8 cellular contexts compared by ENCODE assay signal in genomic region chr1:77218477-77219165, GRCh38. TPM values are rescaled to one million over a fixed set of nuclear protein-coding genes. Genes with fewer than 3 reads are reported as not detected.
DNase-seq lines count a peak whose midpoint lies in the region; ATAC-seq, FAIRE-seq and TF ChIP-seq lines count a peak whose summit lies in the region.

No MANE protein-coding gene starts in this region.

- H3K36me3 ChIP-seq in KOPT-K1 (ENCODE audit: insufficient read depth, low read length), result peaks cover 5% of the 10 kb centered on the region; the same call in 1 of the 2 replicates
- H3K36me3 ChIP-seq in iPS-18a (ENCODE audit: control insufficient read depth, low read depth, low read length), result no peaks in the 10 kb centered on the region
- no peaks in the 10 kb centered on the region for H3K36me3 ChIP-seq in small intestine (ENCODE audit: control insufficient read depth in 2 of 2, insufficient read depth in 2 of 2, low read length in 2 of 2)

- WGBS in small intestine, 3 donors, result 3 to 8% (median 5%) methylated on average over 12 of the region's 12 CpGs

- H3K27me3 ChIP-seq in iPS-18a (ENCODE audit: control insufficient read depth, insufficient read depth, low read length) (no peaks in the 10 kb centered on the region), small intestine (ENCODE audit: control insufficient read depth in 2 of 2, insufficient read depth in 2 of 2, low read length in 2 of 2) (no peaks in the 10 kb centered on the region)

- H3K4me3 ChIP-seq in GM12865 (ENCODE audit: low read depth, low read length), result peak overlapping the region; percentile 97
- peak overlapping the region; percentile 92 for H3K4me3 ChIP-seq in iPS-18a (ENCODE audit: low read length)
- peak overlapping the region; percentile 87 to 98 for H3K4me3 ChIP-seq in small intestine (ENCODE audit: low read depth in 1 of 2, low read length in 2 of 2)

- H3K4me3 Mint-ChIP-seq in activated naive CD8-positive, alpha-beta T cell treated with anti-CD3 and anti-CD28 coated beads, Interleukin-2, amount 50 U/mL, for 24 hours, result peak overlapping the region; percentile 93

- no peaks in the 10 kb centered on the region for H3K27me3 Mint-ChIP-seq in activated naive CD8-positive, alpha-beta T cell treated with anti-CD3 and anti-CD28 coated beads, Interleukin-2, amount 50 U/mL, for 24 hours

- peaks cover 17% of the 10 kb centered on the region for H3K36me3 Mint-ChIP-seq in activated naive CD8-positive, alpha-beta T cell treated with anti-CD3 and anti-CD28 coated beads, Interleukin-2, amount 50 U/mL, for 24 hours (ENCODE audit: low read depth)

- peaks cover 44% of the 10 kb centered on the region for H3K4me1 Mint-ChIP-seq in activated naive CD8-positive, alpha-beta T cell treated with anti-CD3 and anti-CD28 coated beads, Interleukin-2, amount 50 U/mL, for 24 hours

- peaks cover 5% of the 10 kb centered on the region for H3K9me3 ChIP-seq in KOPT-K1 (ENCODE audit: insufficient read depth, low read length, poor library complexity, severe bottlenecking)
- H3K9me3 ChIP-seq in iPS-18a (ENCODE audit: control insufficient read depth, low read depth, low read length), result no peaks in the 10 kb centered on the region
- no peaks in the 10 kb centered on the region for H3K9me3 ChIP-seq in small intestine (ENCODE audit: control insufficient read depth, low read depth)

- H3K27ac ChIP-seq in KOPT-K1 (ENCODE audit: low read depth, low read length, poor library complexity, severe bottlenecking) (peak overlapping the region; percentile 75), iPS-18a (ENCODE audit: low read length) (no peak overlapping the region), small intestine (ENCODE audit: low read depth in 1 of 2, low read length in 1 of 2) (peak overlapping the region; percentile 87 to 96)

- DNase-seq in GM12865 (ENCODE audit: low read depth), result no peak
- DNase-seq in activated naive CD8-positive, alpha-beta T cell treated with anti-CD3 and anti-CD28 coated beads, Interleukin-2, amount 50 U/mL, for 24 hours, result no peak
- DNase-seq in small intestine, result peak; percentile 3
- no peak for DNase-seq in D721Med (ENCODE audit: insufficient read length, low spot score)
- DNase-seq in NCI-H2171 (lab: John Stamatoyannopoulos, UW), result no peak

- no peak for FAIRE-seq in small intestine (lab: Jason Lieb, UNC)
- no peak for FAIRE-seq in D721Med (lab: Jason Lieb, UNC)

- no peaks in the 10 kb centered on the region for H3K9me3 Mint-ChIP-seq in activated naive CD8-positive, alpha-beta T cell treated with anti-CD3 and anti-CD28 coated beads, Interleukin-2, amount 50 U/mL, for 24 hours

- ATAC-seq in GM21786 (IDR thresholded peaks at IDR 0.05; ENCODE audit: unreplicated experiment), result peak; percentile 23
- ATAC-seq in activated naive CD8-positive, alpha-beta T cell treated with anti-CD3 and anti-CD28 coated beads, Interleukin-2, amount 50 U/mL, for 24 hours, result no peak

- H3K4me1 ChIP-seq in iPS-18a (ENCODE audit: control insufficient read depth, low read depth, low read length), result peaks cover 6% of the 10 kb centered on the region
- no peaks in the 10 kb centered on the region for H3K4me1 ChIP-seq in small intestine (ENCODE audit: control insufficient read depth in 2 of 2, insufficient read depth in 1 of 2, low read depth in 1 of 2, low read length in 1 of 2)

- H3K27ac Mint-ChIP-seq in activated naive CD8-positive, alpha-beta T cell treated with anti-CD3 and anti-CD28 coated beads, Interleukin-2, amount 50 U/mL, for 24 hours, result peak overlapping the region; percentile 88

- TF ChIP-seq CTCF in GM12865 (IDR thresholded peaks at IDR 0.05; ENCODE audit: insufficient read depth, low read depth, low read length, missing control alignments) (no peak), D721Med (IDR thresholded peaks at IDR 0.05; ENCODE audit: insufficient read depth, missing control alignments) (no peak)

- peak overlapping the region; percentile 78 for H3K9ac ChIP-seq in iPS-18a (ENCODE audit: low read length)

RNA-seq across cellular contexts. Expression of gene PIGK, which starts 0.6 kb away (rescaled TPM):
- polyA plus RNA-seq in small intestine, result 10 to 100 TPM in 1 of 3 donors, 1 to 10 TPM in 2; 2.7 to 13.9 (median 4.9) TPM
